In genomic region chrX:115339441-115340025, GRCh38 we compare ENCODE assay signal across 23 cellular contexts. TPM values are rescaled to one million over a fixed set of nuclear protein-coding genes. Genes with fewer than 3 reads are reported as not detected.
"Had no signal": no experiment of that assay in that cellular context is flagged by ENCODE, and none has a peak within 500 bp of the region (broad histone marks: within the 10 kb centered on the region; RNA-seq: fewer than 3 reads in every experiment).

No MANE protein-coding gene starts in this region.

- H3K9me3 Mint-ChIP-seq: activated naive CD8-positive, alpha-beta T cell treated with anti-CD3 and anti-CD28 coated beads for 36 hours; neural crest cell; stimulated activated naive B cell treated with anti-CD40 and anti-IgM and Interleukin-4, amounts not matched to agents 10 μg/mL and 1 μg/mL and 100 μg/mL, for 72 hours; T-helper 2 cell treated with Interferon-gamma antibody and Interleukin-4, amounts not matched to agents 5 μg/mL and 100 μg/mL, for 36 hours had no signal

- ATAC-seq: heart right ventricle; left lobe of liver; stimulated activated naive B cell treated with anti-CD40 and anti-IgM and Interleukin-4, amounts not matched to agents 10 μg/mL and 1 μg/mL and 100 μg/mL, for 72 hours had no signal

- DNase-seq: activated CD4-positive, alpha-beta T cell treated with anti-CD3 and anti-CD28 coated beads, Interleukin-2, amount 50 U/mL, for 48 hours; activated CD4-positive, CD25-positive, alpha-beta regulatory T cell treated with anti-CD3 and anti-CD28 coated beads, Interleukin-2, amount 50 U/mL, for 72 hours; activated gamma-delta T cell; activated naive CD8-positive, alpha-beta T cell treated with anti-CD3 and anti-CD28 coated beads for 36 hours; activated T-cell treated with anti-CD3 and anti-CD28 coated beads, Interleukin-2, amount 50 U/mL, for 48 hours; aorta; cortex of kidney; effector CD8-positive, alpha-beta T cell; heart right ventricle; islet precursor cell; SJCRH30; stimulated activated CD4-positive, alpha-beta T cell treated with anti-CD3 and anti-CD28 coated beads, Interleukin-2, amount 100 ng/mL, for 24 hours; stimulated activated naive B cell treated with anti-CD40 and anti-IgM and Interleukin-4, amounts not matched to agents 10 μg/mL and 1 μg/mL and 100 μg/mL, for 72 hours; SW 1271 had no signal

- H3K4me3 Mint-ChIP-seq: activated naive CD8-positive, alpha-beta T cell treated with anti-CD3 and anti-CD28 coated beads for 36 hours; neural crest cell; stimulated activated naive B cell treated with anti-CD40 and anti-IgM and Interleukin-4, amounts not matched to agents 10 μg/mL and 1 μg/mL and 100 μg/mL, for 72 hours; T-helper 2 cell treated with Interferon-gamma antibody and Interleukin-4, amounts not matched to agents 5 μg/mL and 100 μg/mL, for 36 hours; type B pancreatic cell had no signal

- H3K36me3 ChIP-seq: cardiac muscle cell, heart right ventricle, right atrium auricular region, SJCRH30 had no signal

- H3K27me3 Mint-ChIP-seq: activated naive CD8-positive, alpha-beta T cell treated with anti-CD3 and anti-CD28 coated beads for 36 hours; type B pancreatic cell had no signal

- H3K27me3 ChIP-seq: cardiac muscle cell, right atrium auricular region, SJCRH30 had no signal

- H3K36me3 Mint-ChIP-seq: activated naive CD8-positive, alpha-beta T cell treated with anti-CD3 and anti-CD28 coated beads for 36 hours; stimulated activated naive B cell treated with anti-CD40 and anti-IgM and Interleukin-4, amounts not matched to agents 10 μg/mL and 1 μg/mL and 100 μg/mL, for 72 hours; type B pancreatic cell had no signal

- H3K9me3 ChIP-seq: heart right ventricle, right atrium auricular region, SJCRH30 had no signal

- H3K4me3 ChIP-seq: cardiac muscle cell, heart right ventricle, right atrium auricular region, SJCRH30 had no signal

- H3K27ac ChIP-seq: cardiac muscle cell, epithelial cell of prostate, heart right ventricle, right atrium auricular region, SJCRH30 had no signal

- H3K4me1 Mint-ChIP-seq: activated naive CD8-positive, alpha-beta T cell treated with anti-CD3 and anti-CD28 coated beads for 36 hours; stimulated activated naive B cell treated with anti-CD40 and anti-IgM and Interleukin-4, amounts not matched to agents 10 μg/mL and 1 μg/mL and 100 μg/mL, for 72 hours had no signal

- H3K27ac Mint-ChIP-seq: activated naive CD8-positive, alpha-beta T cell treated with anti-CD3 and anti-CD28 coated beads for 36 hours; stimulated activated naive B cell treated with anti-CD40 and anti-IgM and Interleukin-4, amounts not matched to agents 10 μg/mL and 1 μg/mL and 100 μg/mL, for 72 hours; T-helper 2 cell treated with Interferon-gamma antibody and Interleukin-4, amounts not matched to agents 5 μg/mL and 100 μg/mL, for 36 hours; type B pancreatic cell had no signal

RNA-seq across cellular contexts. Expression of gene LUZP4, which starts 50.0 kb away (rescaled TPM):
- total RNA-seq: activated naive CD8-positive, alpha-beta T cell treated with anti-CD3 and anti-CD28 coated beads for 36 hours; aorta; cardiac muscle cell; frontal cortex; heart right ventricle; left lobe of liver; neural crest cell; right atrium auricular region; SJCRH30; subcutaneous adipose tissue had no signal
- polyA plus RNA-seq: aorta, cardiac muscle cell, heart right ventricle had no signal
